ENCODE assay signal across 1 cellular context in the genomic region with DNA sequence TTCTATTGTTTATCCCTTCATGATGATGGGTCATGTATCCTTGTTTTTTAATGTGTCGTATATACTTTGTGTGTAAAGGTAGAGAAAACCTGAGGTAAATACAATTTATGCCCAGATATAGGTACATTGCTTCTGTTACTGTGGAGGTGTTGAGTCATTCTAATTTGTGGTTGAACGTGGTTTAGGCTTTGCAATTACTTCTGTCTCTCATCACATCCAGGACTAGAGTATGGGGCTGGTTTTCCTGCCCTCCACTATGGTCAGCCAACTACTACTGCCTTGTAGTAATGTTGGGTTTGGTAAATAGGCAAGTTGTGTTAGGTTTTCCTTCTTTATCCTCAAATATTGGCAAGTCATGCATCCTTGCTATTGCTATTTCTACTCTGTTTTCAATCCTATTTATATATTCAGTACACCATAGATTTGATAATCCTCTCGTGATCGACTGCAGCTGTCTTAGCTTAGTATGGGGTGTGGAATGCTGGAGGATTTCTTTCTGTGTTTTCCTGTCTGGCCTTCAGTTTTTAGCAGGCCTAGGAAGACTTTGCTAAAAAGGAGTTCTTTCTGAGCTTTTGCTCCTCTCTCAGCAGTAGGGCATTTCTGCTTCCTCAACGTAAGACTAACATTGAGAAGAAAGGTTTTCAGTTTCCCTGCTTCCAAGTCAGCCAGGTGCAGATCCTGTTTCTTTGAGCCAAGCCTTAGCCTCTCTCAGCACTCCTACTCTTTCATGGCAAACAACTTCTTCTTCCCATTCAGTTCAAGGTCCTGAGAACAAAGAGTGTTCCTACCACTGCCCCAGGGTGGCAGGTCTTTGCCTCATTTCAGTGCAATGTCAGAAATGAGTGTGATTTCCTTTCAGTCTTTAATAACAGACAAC.
TF ChIP-seq lines count a peak whose summit lies in the region.

No MANE protein-coding gene starts in this region.

TF ChIP-seq in GM23338, 12 proteins besides CTCF, POLR2A, EP300 and RAD21 (continued from another document):
- TF ChIP-seq, protein P1, sequence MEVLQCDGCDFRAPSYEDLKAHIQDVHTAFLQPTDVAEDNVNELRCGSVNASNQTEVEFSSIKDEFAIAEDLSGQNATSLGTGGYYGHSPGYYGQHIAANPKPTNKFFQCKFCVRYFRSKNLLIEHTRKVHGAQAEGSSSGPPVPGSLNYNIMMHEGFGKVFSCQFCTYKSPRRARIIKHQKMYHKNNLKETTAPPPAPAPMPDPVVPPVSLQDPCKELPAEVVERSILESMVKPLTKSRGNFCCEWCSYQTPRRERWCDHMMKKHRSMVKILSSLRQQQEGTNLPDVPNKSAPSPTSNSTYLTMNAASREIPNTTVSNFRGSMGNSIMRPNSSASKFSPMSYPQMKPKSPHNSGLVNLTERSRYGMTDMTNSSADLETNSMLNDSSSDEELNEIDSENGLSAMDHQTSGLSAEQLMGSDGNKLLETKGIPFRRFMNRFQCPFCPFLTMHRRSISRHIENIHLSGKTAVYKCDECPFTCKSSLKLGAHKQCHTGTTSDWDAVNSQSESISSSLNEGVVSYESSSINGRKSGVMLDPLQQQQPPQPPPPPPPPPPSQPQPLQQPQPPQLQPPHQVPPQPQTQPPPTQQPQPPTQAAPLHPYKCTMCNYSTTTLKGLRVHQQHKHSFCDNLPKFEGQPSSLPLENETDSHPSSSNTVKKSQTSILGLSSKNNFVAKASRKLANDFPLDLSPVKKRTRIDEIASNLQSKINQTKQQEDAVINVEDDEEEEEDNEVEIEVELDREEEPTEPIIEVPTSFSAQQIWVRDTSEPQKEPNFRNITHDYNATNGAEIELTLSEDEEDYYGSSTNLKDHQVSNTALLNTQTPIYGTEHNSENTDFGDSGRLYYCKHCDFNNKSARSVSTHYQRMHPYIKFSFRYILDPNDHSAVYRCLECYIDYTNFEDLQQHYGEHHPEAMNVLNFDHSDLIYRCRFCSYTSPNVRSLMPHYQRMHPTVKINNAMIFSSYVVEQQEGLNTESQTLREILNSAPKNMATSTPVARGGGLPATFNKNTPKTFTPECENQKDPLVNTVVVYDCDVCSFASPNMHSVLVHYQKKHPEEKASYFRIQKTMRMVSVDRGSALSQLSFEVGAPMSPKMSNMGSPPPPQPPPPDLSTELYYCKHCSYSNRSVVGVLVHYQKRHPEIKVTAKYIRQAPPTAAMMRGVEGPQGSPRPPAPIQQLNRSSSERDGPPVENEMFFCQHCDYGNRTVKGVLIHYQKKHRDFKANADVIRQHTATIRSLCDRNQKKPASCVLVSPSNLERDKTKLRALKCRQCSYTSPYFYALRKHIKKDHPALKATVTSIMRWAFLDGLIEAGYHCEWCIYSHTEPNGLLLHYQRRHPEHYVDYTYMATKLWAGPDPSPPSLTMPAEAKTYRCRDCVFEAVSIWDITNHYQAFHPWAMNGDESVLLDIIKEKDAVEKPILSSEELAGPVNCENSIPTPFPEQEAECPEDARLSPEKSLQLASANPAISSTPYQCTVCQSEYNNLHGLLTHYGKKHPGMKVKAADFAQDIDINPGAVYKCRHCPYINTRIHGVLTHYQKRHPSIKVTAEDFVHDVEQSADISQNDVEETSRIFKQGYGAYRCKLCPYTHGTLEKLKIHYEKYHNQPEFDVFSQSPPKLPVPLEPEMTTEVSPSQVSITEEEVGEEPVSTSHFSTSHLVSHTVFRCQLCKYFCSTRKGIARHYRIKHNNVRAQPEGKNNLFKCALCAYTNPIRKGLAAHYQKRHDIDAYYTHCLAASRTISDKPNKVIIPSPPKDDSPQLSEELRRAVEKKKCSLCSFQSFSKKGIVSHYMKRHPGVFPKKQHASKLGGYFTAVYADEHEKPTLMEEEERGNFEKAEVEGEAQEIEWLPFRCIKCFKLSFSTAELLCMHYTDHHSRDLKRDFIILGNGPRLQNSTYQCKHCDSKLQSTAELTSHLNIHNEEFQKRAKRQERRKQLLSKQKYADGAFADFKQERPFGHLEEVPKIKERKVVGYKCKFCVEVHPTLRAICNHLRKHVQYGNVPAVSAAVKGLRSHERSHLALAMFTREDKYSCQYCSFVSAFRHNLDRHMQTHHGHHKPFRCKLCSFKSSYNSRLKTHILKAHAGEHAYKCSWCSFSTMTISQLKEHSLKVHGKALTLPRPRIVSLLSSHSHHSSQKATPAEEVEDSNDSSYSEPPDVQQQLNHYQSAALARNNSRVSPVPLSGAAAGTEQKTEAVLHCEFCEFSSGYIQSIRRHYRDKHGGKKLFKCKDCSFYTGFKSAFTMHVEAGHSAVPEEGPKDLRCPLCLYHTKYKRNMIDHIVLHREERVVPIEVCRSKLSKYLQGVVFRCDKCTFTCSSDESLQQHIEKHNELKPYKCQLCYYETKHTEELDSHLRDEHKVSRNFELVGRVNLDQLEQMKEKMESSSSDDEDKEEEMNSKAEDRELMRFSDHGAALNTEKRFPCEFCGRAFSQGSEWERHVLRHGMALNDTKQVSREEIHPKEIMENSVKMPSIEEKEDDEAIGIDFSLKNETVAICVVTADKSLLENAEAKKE (CRISPR knock-in tag; IDR thresholded peaks at IDR 0.05): no peak; the same call in 1 of the 2 replicates
- no peak for TF ChIP-seq REST (IDR thresholded peaks at IDR 0.05; ENCODE audit: unreplicated experiment)
- no peak for TF ChIP-seq JUNB (IDR thresholded peaks at IDR 0.05; ENCODE audit: unreplicated experiment)
- TF ChIP-seq POLR2AphosphoS5 (IDR thresholded peaks at IDR 0.05; ENCODE audit: low read depth): no peak
- no peak for TF ChIP-seq EZH2phosphoT487 (IDR thresholded peaks at IDR 0.05; ENCODE audit: unreplicated experiment)
- TF ChIP-seq ZNF114 (CRISPR knock-in tag; IDR thresholded peaks at IDR 0.05): no peak
- no peak for TF ChIP-seq EZH2 (IDR thresholded peaks at IDR 0.05; ENCODE audit: low read depth, unreplicated experiment)
- no peak for TF ChIP-seq ZNF331 (CRISPR knock-in tag; IDR thresholded peaks at IDR 0.05; ENCODE audit: low read depth)
- TF ChIP-seq, protein P2, sequence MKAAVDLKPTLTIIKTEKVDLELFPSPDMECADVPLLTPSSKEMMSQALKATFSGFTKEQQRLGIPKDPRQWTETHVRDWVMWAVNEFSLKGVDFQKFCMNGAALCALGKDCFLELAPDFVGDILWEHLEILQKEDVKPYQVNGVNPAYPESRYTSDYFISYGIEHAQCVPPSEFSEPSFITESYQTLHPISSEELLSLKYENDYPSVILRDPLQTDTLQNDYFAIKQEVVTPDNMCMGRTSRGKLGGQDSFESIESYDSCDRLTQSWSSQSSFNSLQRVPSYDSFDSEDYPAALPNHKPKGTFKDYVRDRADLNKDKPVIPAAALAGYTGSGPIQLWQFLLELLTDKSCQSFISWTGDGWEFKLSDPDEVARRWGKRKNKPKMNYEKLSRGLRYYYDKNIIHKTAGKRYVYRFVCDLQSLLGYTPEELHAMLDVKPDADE (IDR thresholded peaks at IDR 0.05): no peak
- no peak for TF ChIP-seq STAT1 (IDR thresholded peaks at IDR 0.05; ENCODE audit: unreplicated experiment)
- no peak for TF ChIP-seq CREB1 (CRISPR knock-in tag; IDR thresholded peaks at IDR 0.05; ENCODE audit: low read depth)
